6 cellular contexts compared by ENCODE assay signal in the genomic region with DNA sequence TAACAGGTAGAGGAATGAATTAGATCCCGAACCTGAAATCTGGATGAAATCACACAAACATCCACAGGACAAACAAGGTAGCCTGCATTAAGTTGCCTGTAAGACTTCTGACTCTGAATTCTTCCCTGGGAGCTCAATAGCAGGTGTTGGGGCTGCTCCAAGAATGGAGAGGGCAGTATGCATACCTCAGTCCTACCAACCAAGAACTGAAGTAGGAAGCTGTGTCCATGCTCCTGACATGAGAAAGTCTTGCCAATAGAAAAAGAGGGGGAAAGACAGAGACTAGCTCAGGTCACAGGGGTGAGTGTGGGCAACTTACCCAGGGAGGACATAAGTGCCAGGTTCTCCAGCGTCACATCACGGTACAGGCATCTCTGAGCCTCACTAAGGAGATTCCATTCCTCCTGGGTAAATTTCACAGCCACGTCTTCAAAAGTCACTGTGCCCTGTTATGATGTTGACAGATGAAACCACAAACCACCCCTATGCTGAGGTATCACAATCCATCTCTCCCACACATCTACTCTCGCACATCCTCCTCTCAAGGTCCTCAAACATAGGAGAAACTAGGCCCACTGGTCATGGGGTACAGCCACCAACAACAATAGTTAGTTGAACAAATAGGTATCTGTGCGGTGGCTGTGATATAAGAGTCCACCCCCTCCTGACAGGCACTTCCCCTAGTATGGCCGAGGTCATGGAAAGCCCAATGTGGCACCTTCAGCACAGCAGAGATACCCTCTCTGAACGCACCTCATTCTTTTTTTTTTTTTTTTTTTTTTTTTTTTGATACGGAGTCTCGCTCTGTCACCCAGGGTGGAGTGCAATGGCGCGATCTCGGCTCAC. TPM values are rescaled to one million over a fixed set of nuclear protein-coding genes. Genes with fewer than 3 reads are reported as not detected.
DNase-seq lines count a peak whose midpoint lies in the region; ATAC-seq, FAIRE-seq and TF ChIP-seq lines count a peak whose summit lies in the region.
"Not testable (repeated sequence)": the region's sequence is repeated elsewhere in the genome, so short reads cannot be mapped to it uniquely, and the experiment has no call there.

No MANE protein-coding gene starts in this region.

- CTCF ChIA-PET in BJ (lab: Yijun Ruan, JAX); activated CD4-positive, alpha-beta memory T cell treated with anti-CD3 and anti-CD28 coated beads for 36 hours (lab: Charles Lee); HepG2 (lab: Yijun Ruan, JAX; ENCODE audit: low intra/inter-chr PET ratio, low total read pairs): not testable (repeated sequence)

- peak overlapping the region; percentile 88 for H3K4me2 ChIP-seq in HepG2 (ENCODE audit: low read depth, low read length)

- intact Hi-C loops in activated CD4-positive, alpha-beta memory T cell treated with anti-CD3 and anti-CD28 coated beads for 36 hours (cut with micrococcal nuclease), result loop anchor here (5.0 kb wide), 2 partner anchors 34 to 531 kb away; a partner anchor contains a TSS
- intact Hi-C loops in HepG2 (cut with micrococcal nuclease; ENCODE audit: unreplicated experiment), result not testable (repeated sequence)

- ATAC-seq in HepG2, result not testable (repeated sequence)

- in situ Hi-C loops in HepG2 (cut with HindIII; ENCODE audit: extremely low pct_ligation_motif_present, low pct_unique_long_range_greater_than_20kb), result not testable (repeated sequence)

- peaks cover 57% of the 10 kb centered on the region for H3K4me1 ChIP-seq in HepG2 (ENCODE audit: insufficient read depth, low read length)
- not testable (repeated sequence) for H3K4me1 ChIP-seq in rectal smooth muscle tissue (ENCODE audit: control insufficient read depth, insufficient read depth, low read length)

- not testable (repeated sequence) for H3K27me3 ChIP-seq in BJ (ENCODE audit: control insufficient read depth, insufficient read depth, low read length); HepG2 (ENCODE audit: control insufficient read depth in 1 of 2, insufficient read depth in 2 of 2, low read length in 2 of 2); rectal smooth muscle tissue (ENCODE audit: control insufficient read depth, insufficient read depth, low read length)

- not testable (repeated sequence) for H3K27ac ChIP-seq in HepG2 (ENCODE audit: extremely low read length, insufficient read depth, low read length); rectal smooth muscle tissue (ENCODE audit: low read depth, low read length)

- H3K36me3 ChIP-seq in BJ (ENCODE audit: control insufficient read depth, insufficient read depth, low read length), result not testable (repeated sequence)
- H3K36me3 ChIP-seq in HepG2 (replicated peaks in 1 of 2; ENCODE audit: control insufficient read depth in 1 of 2, insufficient read depth in 2 of 2, low read length in 2 of 2) (peaks cover 5 to 14% of the 10 kb centered on the region in 2 experiments; a peak in 4 of 5 replicates), rectal smooth muscle tissue (ENCODE audit: control insufficient read depth, insufficient read depth, low read length) (peaks cover 15% of the 10 kb centered on the region)

- H2AFZ ChIP-seq in HepG2 (ENCODE audit: low read length), result not testable (repeated sequence)

- peak overlapping the region; percentile 13 to 99 (median 46) for H3K4me3 Mint-ChIP-seq in IgD-negative memory B cell
- peak overlapping the region; percentile 91 for H3K4me3 Mint-ChIP-seq in activated CD4-positive, alpha-beta memory T cell treated with anti-CD3 and anti-CD28 coated beads for 36 hours
- H3K4me3 Mint-ChIP-seq in chondrocyte (ENCODE audit: unreplicated experiment), result peak overlapping the region; percentile 16

- H4K20me1 ChIP-seq in HepG2 (ENCODE audit: insufficient read depth, low read length), result not testable (repeated sequence)

- peak overlapping the region; percentile 92 for H3K9ac ChIP-seq in HepG2 (ENCODE audit: insufficient read depth, low read depth, low read length)
- H3K9ac ChIP-seq in rectal smooth muscle tissue (ENCODE audit: low read length), result not testable (repeated sequence)

- not testable (repeated sequence) for TF ChIP-seq POLR2A in HepG2 (IDR thresholded peaks at IDR 0.05; ENCODE audit: insufficient read depth in 1 of 2, low read depth in 2 of 2, low read length in 2 of 2)

- DNase-seq in BJ (ENCODE audit: low read depth); activated CD4-positive, alpha-beta memory T cell treated with anti-CD3 and anti-CD28 coated beads for 36 hours; chondrocyte (ENCODE audit: low spot score); HepG2 (ENCODE audit: low spot score): not testable (repeated sequence)

- TF ChIP-seq RAD21 in HepG2 (CRISPR knock-in tag; IDR thresholded peaks at IDR 0.05), result not testable (repeated sequence)

- FAIRE-seq in HepG2 (lab: Jason Lieb, UNC), result not testable (repeated sequence)

- TF ChIP-seq CTCF in BJ (IDR thresholded peaks at IDR 0.05; ENCODE audit: insufficient read depth, low read depth, low read length); chondrocyte (IDR thresholded peaks at IDR 0.05); HepG2 (CRISPR knock-in tag; IDR thresholded peaks at IDR 0.05): not testable (repeated sequence)

- BruUV-seq in HepG2 (replicated peaks; lab: Mats Ljungman, UMichigan), result not testable (repeated sequence)

- not testable (repeated sequence) for TF ChIP-seq EP300 in HepG2 (IDR thresholded peaks at IDR 0.05; ENCODE audit: low read depth in 2 of 2, low read length in 2 of 2); HepG2 (CRISPR knock-in tag; IDR thresholded peaks at IDR 0.05; ENCODE audit: borderline replicate concordance)

- peak overlapping the region; percentile 77; the same call in 1 of the 2 replicates for H3K4me3 ChIP-seq in BJ (ENCODE audit: low read depth, low read length)
- peak overlapping the region; percentile 87 to 99 (median 91); a peak in 5 of 6 replicates for H3K4me3 ChIP-seq in HepG2 (replicated peaks in 1 of 3; ENCODE audit: insufficient read depth in 1 of 3, low read depth in 2 of 3, low read length in 3 of 3)
- peak overlapping the region; percentile 69 for H3K4me3 ChIP-seq in rectal smooth muscle tissue (ENCODE audit: low read length)

- peaks cover 20% of the 10 kb centered on the region for H3K79me2 ChIP-seq in HepG2 (ENCODE audit: insufficient read depth, low read length)

- H3K36me3 Mint-ChIP-seq in IgD-negative memory B cell, result not testable (repeated sequence)
- peaks cover 25% of the 10 kb centered on the region for H3K36me3 Mint-ChIP-seq in activated CD4-positive, alpha-beta memory T cell treated with anti-CD3 and anti-CD28 coated beads for 36 hours
- H3K36me3 Mint-ChIP-seq in chondrocyte (ENCODE audit: low read depth), result peaks cover 13% of the 10 kb centered on the region

- peak overlapping the region in 1 of 3 donors; percentile 19 for H3K27ac Mint-ChIP-seq in IgD-negative memory B cell
- peak overlapping the region; percentile 61 for H3K27ac Mint-ChIP-seq in activated CD4-positive, alpha-beta memory T cell treated with anti-CD3 and anti-CD28 coated beads for 36 hours
- H3K27ac Mint-ChIP-seq in chondrocyte (ENCODE audit: unreplicated experiment), result not testable (repeated sequence)

- not testable (repeated sequence) for H3K9me3 Mint-ChIP-seq in IgD-negative memory B cell; activated CD4-positive, alpha-beta memory T cell treated with anti-CD3 and anti-CD28 coated beads for 36 hours; chondrocyte (ENCODE audit: low read depth)

- not testable (repeated sequence) for H3K27me3 Mint-ChIP-seq in IgD-negative memory B cell; activated CD4-positive, alpha-beta memory T cell treated with anti-CD3 and anti-CD28 coated beads for 36 hours; chondrocyte (ENCODE audit: low read depth)

- POLR2A ChIA-PET in BJ (lab: Charles Lee), result interaction anchor here (0.5 kb wide), 1 partner anchor 9 kb away, joined by 3 read pairs; no protein-coding TSS in a partner anchor
- POLR2A ChIA-PET in activated CD4-positive, alpha-beta memory T cell treated with anti-CD3 and anti-CD28 coated beads for 36 hours (lab: Charles Lee), result not testable (repeated sequence)
- POLR2A ChIA-PET in HepG2 (lab: Yijun Ruan, JAX), result interaction anchor here (0.6 to 0.9 kb wide), 2 partner anchors 131 to 378 kb away, joined by 3 read pairs; a partner anchor contains a TSS

- H3K9me3 ChIP-seq in HepG2 (ENCODE audit: low read length), result not testable (repeated sequence)

- WGBS in HepG2 (ENCODE audit: low lambda C conversion rate), result 84% methylated on average over 11 of the region's 13 CpGs

- H3K4me1 Mint-ChIP-seq in IgD-negative memory B cell (peaks cover 23 to 35% (median 23%) of the 10 kb centered on the region in 3 donors), chondrocyte (ENCODE audit: low read depth) (peaks cover 31% of the 10 kb centered on the region)
- peaks cover 34% of the 10 kb centered on the region for H3K4me1 Mint-ChIP-seq in activated CD4-positive, alpha-beta memory T cell treated with anti-CD3 and anti-CD28 coated beads for 36 hours (ENCODE audit: low read depth)

RNA-seq across cellular contexts. Expression of a gene that starts 1.5 kb away (rescaled TPM):
- polyA plus RNA-seq in BJ (2011; rRNA removed) (2.1 and 2.5 TPM in 2 replicates), IgD-negative memory B cell (6.8 TPM), HepG2 (2011; rRNA removed) (8.1 and 11.7 TPM in 2 replicates)
- 5.8 and 6.8 TPM in 2 replicates for polyA minus RNA-seq in BJ (2011; rRNA and poly(A)+ RNA removed)
- 1 to 10 TPM; 4.8 to 6.1 TPM for total RNA-seq in activated CD4-positive, alpha-beta memory T cell treated with anti-CD3 and anti-CD28 coated beads for 36 hours
- total RNA-seq in chondrocyte (3.6 to 5.5 TPM (median 3.7 TPM) in 3 replicates), HepG2 (2016; rRNA removed; fragmentation: Illumina TruSeq; extraction: Trizol) (16.3 and 16.6 TPM in 2 replicates)
- 2.7 and 4.8 TPM in 2 replicates for total RNA-seq in HepG2 (2016; cell fraction: cytosol; rRNA removed; fragmentation: Illumina TruSeq; extraction: Trizol; ENCODE audit: low read depth)
- 16.4 and 17.7 TPM in 2 replicates for total RNA-seq in HepG2 (2016; cell fraction: insoluble cytoplasmic fraction; rRNA removed; fragmentation: Illumina TruSeq; extraction: Trizol)
- total RNA-seq in HepG2 (2016; cell fraction: membrane; rRNA removed; fragmentation: Illumina TruSeq; extraction: Trizol), result 8.6 and 8.9 TPM in 2 replicates
- total RNA-seq in HepG2 (2016; cell fraction: nucleus; rRNA removed; fragmentation: Illumina TruSeq; extraction: Trizol), result 16.0 and 16.1 TPM in 2 replicates
- polyA plus RNA-seq in HepG2 (2011; cell fraction: cytosol; rRNA removed), result 4.8 and 6.2 TPM in 2 replicates
- 26.1 and 30.1 TPM in 2 replicates for polyA plus RNA-seq in HepG2 (2011; cell fraction: nucleus; rRNA removed)
- polyA plus RNA-seq in HepG2 (2012), result 6.3 and 12.5 TPM in 2 replicates
- polyA plus RNA-seq in HepG2 (2016; cell fraction: cytosol; fragmentation: Illumina TruSeq; extraction: Trizol; ENCODE audit: low read depth), result 2.3 TPM in 2 replicates
- 11.9 and 12.5 TPM in 2 replicates for polyA plus RNA-seq in HepG2 (2016; cell fraction: insoluble cytoplasmic fraction; fragmentation: Illumina TruSeq; extraction: Trizol; ENCODE audit: low read depth)
- 3.4 and 3.6 TPM in 2 replicates for polyA plus RNA-seq in HepG2 (2016; cell fraction: membrane; fragmentation: Illumina TruSeq; extraction: Trizol; ENCODE audit: low read depth)
- 18.3 and 19.5 TPM in 2 replicates for polyA plus RNA-seq in HepG2 (2016; cell fraction: nucleus; fragmentation: Illumina TruSeq; extraction: Trizol; ENCODE audit: insufficient read depth, low read depth)
- polyA minus RNA-seq in HepG2 (2011; rRNA and poly(A)+ RNA removed; ENCODE audit: low replicate concordance), result 29.3 and 39.6 TPM in 2 replicates
- polyA minus RNA-seq in HepG2 (2011; cell fraction: cytosol; rRNA and poly(A)+ RNA removed), result 4.4 and 6.0 TPM in 2 replicates
- 35.4 and 48.9 TPM in 2 replicates for polyA minus RNA-seq in HepG2 (2011; cell fraction: nucleus; rRNA and poly(A)+ RNA removed)

RNA-seq across cellular contexts. Expression of a gene that starts 16.9 kb away (rescaled TPM):
- polyA plus RNA-seq in BJ (2011; rRNA removed) (2.3 and 4.4 TPM in 2 replicates), IgD-negative memory B cell (3.2 TPM), HepG2 (2011; rRNA removed) (4.3 and 5.2 TPM in 2 replicates)
- 10.3 and 10.4 TPM in 2 replicates for polyA minus RNA-seq in BJ (2011; rRNA and poly(A)+ RNA removed)
- total RNA-seq in activated CD4-positive, alpha-beta memory T cell treated with anti-CD3 and anti-CD28 coated beads for 36 hours, result 10 to 100 TPM; 14.2 to 15.2 TPM
- total RNA-seq in chondrocyte (6.9 to 14.5 TPM (median 8.0 TPM) in 3 replicates), HepG2 (2016; rRNA removed; fragmentation: Illumina TruSeq; extraction: Trizol) (29.9 and 33.6 TPM in 2 replicates)
- total RNA-seq in HepG2 (2016; cell fraction: cytosol; rRNA removed; fragmentation: Illumina TruSeq; extraction: Trizol; ENCODE audit: low read depth), result 3.1 TPM in 2 replicates
- total RNA-seq in HepG2 (2016; cell fraction: insoluble cytoplasmic fraction; rRNA removed; fragmentation: Illumina TruSeq; extraction: Trizol), result 29.5 and 35.3 TPM in 2 replicates
- 14.9 and 16.5 TPM in 2 replicates for total RNA-seq in HepG2 (2016; cell fraction: membrane; rRNA removed; fragmentation: Illumina TruSeq; extraction: Trizol)
- 33.7 and 36.4 TPM in 2 replicates for total RNA-seq in HepG2 (2016; cell fraction: nucleus; rRNA removed; fragmentation: Illumina TruSeq; extraction: Trizol)
- 1.6 and 2.6 TPM in 2 replicates for polyA plus RNA-seq in HepG2 (2011; cell fraction: cytosol; rRNA removed)
- polyA plus RNA-seq in HepG2 (2011; cell fraction: nucleus; rRNA removed), result 10.7 and 10.9 TPM in 2 replicates
- polyA plus RNA-seq in HepG2 (2012), result 3.7 and 6.7 TPM in 2 replicates
- polyA plus RNA-seq in HepG2 (2016; cell fraction: cytosol; fragmentation: Illumina TruSeq; extraction: Trizol; ENCODE audit: low read depth), result 0.78 and 0.85 TPM in 2 replicates
- polyA plus RNA-seq in HepG2 (2016; cell fraction: insoluble cytoplasmic fraction; fragmentation: Illumina TruSeq; extraction: Trizol; ENCODE audit: low read depth), result 9.0 and 9.2 TPM in 2 replicates
- 3.8 and 3.9 TPM in 2 replicates for polyA plus RNA-seq in HepG2 (2016; cell fraction: membrane; fragmentation: Illumina TruSeq; extraction: Trizol; ENCODE audit: low read depth)
- 27.7 and 29.1 TPM in 2 replicates for polyA plus RNA-seq in HepG2 (2016; cell fraction: nucleus; fragmentation: Illumina TruSeq; extraction: Trizol; ENCODE audit: insufficient read depth, low read depth)
- polyA minus RNA-seq in HepG2 (2011; rRNA and poly(A)+ RNA removed; ENCODE audit: low replicate concordance), result 8.5 and 23.1 TPM in 2 replicates
- 6.0 and 6.3 TPM in 2 replicates for polyA minus RNA-seq in HepG2 (2011; cell fraction: cytosol; rRNA and poly(A)+ RNA removed)
- polyA minus RNA-seq in HepG2 (2011; cell fraction: nucleus; rRNA and poly(A)+ RNA removed), result 29.7 and 33.8 TPM in 2 replicates

RNA-seq across cellular contexts. Expression of a gene that starts 36.5 kb away (rescaled TPM):
- polyA plus RNA-seq in BJ (2011; rRNA removed) (8.4 and 9.9 TPM in 2 replicates), IgD-negative memory B cell (10.5 TPM), HepG2 (2011; rRNA removed) (8.7 and 12.6 TPM in 2 replicates)
- 23.5 and 35.8 TPM in 2 replicates for polyA minus RNA-seq in BJ (2011; rRNA and poly(A)+ RNA removed)
- 10 to 100 TPM; 20.9 to 23.9 TPM for total RNA-seq in activated CD4-positive, alpha-beta memory T cell treated with anti-CD3 and anti-CD28 coated beads for 36 hours
- total RNA-seq in chondrocyte (27.1 to 39.9 TPM (median 30.8 TPM) in 3 replicates), HepG2 (2016; rRNA removed; fragmentation: Illumina TruSeq; extraction: Trizol) (17.5 and 22.9 TPM in 2 replicates)
- total RNA-seq in HepG2 (2016; cell fraction: cytosol; rRNA removed; fragmentation: Illumina TruSeq; extraction: Trizol; ENCODE audit: low read depth), result 22.5 and 25.4 TPM in 2 replicates
- 15.1 and 22.8 TPM in 2 replicates for total RNA-seq in HepG2 (2016; cell fraction: insoluble cytoplasmic fraction; rRNA removed; fragmentation: Illumina TruSeq; extraction: Trizol)
- 13.8 and 14.3 TPM in 2 replicates for total RNA-seq in HepG2 (2016; cell fraction: membrane; rRNA removed; fragmentation: Illumina TruSeq; extraction: Trizol)
- 17.5 and 22.8 TPM in 2 replicates for total RNA-seq in HepG2 (2016; cell fraction: nucleus; rRNA removed; fragmentation: Illumina TruSeq; extraction: Trizol)
- 2.6 and 3.8 TPM in 2 replicates for polyA plus RNA-seq in HepG2 (2011; cell fraction: cytosol; rRNA removed)
- polyA plus RNA-seq in HepG2 (2011; cell fraction: nucleus; rRNA removed), result 28.6 and 29.8 TPM in 2 replicates
- 8.0 and 11.1 TPM in 2 replicates for polyA plus RNA-seq in HepG2 (2012)
- 0.52 and 0.95 TPM in 2 replicates for polyA plus RNA-seq in HepG2 (2016; cell fraction: cytosol; fragmentation: Illumina TruSeq; extraction: Trizol; ENCODE audit: low read depth)
- 5.2 and 7.9 TPM in 2 replicates for polyA plus RNA-seq in HepG2 (2016; cell fraction: insoluble cytoplasmic fraction; fragmentation: Illumina TruSeq; extraction: Trizol; ENCODE audit: low read depth)
- polyA plus RNA-seq in HepG2 (2016; cell fraction: membrane; fragmentation: Illumina TruSeq; extraction: Trizol; ENCODE audit: low read depth), result 0.96 and 2.0 TPM in 2 replicates
- 41.3 and 44.4 TPM in 2 replicates for polyA plus RNA-seq in HepG2 (2016; cell fraction: nucleus; fragmentation: Illumina TruSeq; extraction: Trizol; ENCODE audit: insufficient read depth, low read depth)
- 26.7 and 28.9 TPM in 2 replicates for polyA minus RNA-seq in HepG2 (2011; rRNA and poly(A)+ RNA removed; ENCODE audit: low replicate concordance)
- polyA minus RNA-seq in HepG2 (2011; cell fraction: cytosol; rRNA and poly(A)+ RNA removed), result 17.4 and 22.9 TPM in 2 replicates
- polyA minus RNA-seq in HepG2 (2011; cell fraction: nucleus; rRNA and poly(A)+ RNA removed), result 21.6 and 30.3 TPM in 2 replicates

RNA-seq across cellular contexts. Expression of a gene that starts 43.7 kb away (rescaled TPM):
- polyA plus RNA-seq in BJ (2011; rRNA removed) (3.9 and 5.8 TPM in 2 replicates), IgD-negative memory B cell (19.5 TPM), HepG2 (2011; rRNA removed) (0.50 and 0.89 TPM in 2 replicates)
- polyA minus RNA-seq in BJ (2011; rRNA and poly(A)+ RNA removed), result 4.7 and 6.8 TPM in 2 replicates
- total RNA-seq in activated CD4-positive, alpha-beta memory T cell treated with anti-CD3 and anti-CD28 coated beads for 36 hours, result 10 to 100 TPM; 11.5 to 11.7 TPM
- total RNA-seq in chondrocyte (9.8 to 14.7 TPM (median 10.7 TPM) in 3 replicates), HepG2 (2016; rRNA removed; fragmentation: Illumina TruSeq; extraction: Trizol) (2.1 and 3.4 TPM in 2 replicates)
- total RNA-seq in HepG2 (2016; cell fraction: cytosol; rRNA removed; fragmentation: Illumina TruSeq; extraction: Trizol; ENCODE audit: low read depth), result 8.8 and 9.5 TPM in 2 replicates
- total RNA-seq in HepG2 (2016; cell fraction: insoluble cytoplasmic fraction; rRNA removed; fragmentation: Illumina TruSeq; extraction: Trizol), result 1.9 and 3.3 TPM in 2 replicates
- 6.5 and 7.6 TPM in 2 replicates for total RNA-seq in HepG2 (2016; cell fraction: membrane; rRNA removed; fragmentation: Illumina TruSeq; extraction: Trizol)
- total RNA-seq in HepG2 (2016; cell fraction: nucleus; rRNA removed; fragmentation: Illumina TruSeq; extraction: Trizol), result 3.7 and 4.4 TPM in 2 replicates
- 0.28 and 0.31 TPM in 2 replicates for polyA plus RNA-seq in HepG2 (2011; cell fraction: cytosol; rRNA removed)
- 1.1 and 1.3 TPM in 2 replicates for polyA plus RNA-seq in HepG2 (2011; cell fraction: nucleus; rRNA removed)
- 0.69 and 1.8 TPM in 2 replicates for polyA plus RNA-seq in HepG2 (2012)
- polyA plus RNA-seq in HepG2 (2016; cell fraction: cytosol; fragmentation: Illumina TruSeq; extraction: Trizol; ENCODE audit: low read depth), result 0.43 and 0.46 TPM in 2 replicates
- polyA plus RNA-seq in HepG2 (2016; cell fraction: insoluble cytoplasmic fraction; fragmentation: Illumina TruSeq; extraction: Trizol; ENCODE audit: low read depth), result 1.3 TPM in 2 replicates
- polyA plus RNA-seq in HepG2 (2016; cell fraction: membrane; fragmentation: Illumina TruSeq; extraction: Trizol; ENCODE audit: low read depth), result 0.57 and 0.85 TPM in 2 replicates
- polyA plus RNA-seq in HepG2 (2016; cell fraction: nucleus; fragmentation: Illumina TruSeq; extraction: Trizol; ENCODE audit: insufficient read depth, low read depth), result 2.9 and 3.3 TPM in 2 replicates
- 1.6 and 6.4 TPM in 2 replicates for polyA minus RNA-seq in HepG2 (2011; rRNA and poly(A)+ RNA removed; ENCODE audit: low replicate concordance)
- 0.89 and 1.1 TPM in 2 replicates for polyA minus RNA-seq in HepG2 (2011; cell fraction: cytosol; rRNA and poly(A)+ RNA removed)
- 7.1 and 8.7 TPM in 2 replicates for polyA minus RNA-seq in HepG2 (2011; cell fraction: nucleus; rRNA and poly(A)+ RNA removed)

Comparison
In these comparisons a context has a peak if more than half of its experiments do, and no peak if none do; other contexts are left out.
1. H3K4me3 Mint-ChIP-seq: peak in every context shown above with its lines; median percentile 91 in activated CD4-positive, alpha-beta memory T cell treated with anti-CD3 and anti-CD28 coated beads for 36 hours; 46 in IgD-negative memory B cell; 16 in chondrocyte.